22 cellular contexts compared by ENCODE assay signal in genomic region chr6:134058622-134059366, GRCh38. TPM values are rescaled to one million over a fixed set of nuclear protein-coding genes. Genes with fewer than 3 reads are reported as not detected.
DNase-seq lines count a peak whose midpoint lies in the region; ATAC-seq and TF ChIP-seq lines count a peak whose summit lies in the region.
"Had no signal": no experiment of that assay in that cellular context is flagged by ENCODE, and none has a peak within 500 bp of the region (broad histone marks: within the 10 kb centered on the region; RNA-seq: fewer than 3 reads in every experiment).

No MANE protein-coding gene starts in this region.

- H3K36me3 ChIP-seq in MG63 (no peaks in the 10 kb centered on the region), trophoblast cell (ENCODE audit: control insufficient read depth in 1 of 2, insufficient read depth in 2 of 2, low read length in 2 of 2) (no peaks in the 10 kb centered on the region), tibial nerve (no peaks in the 10 kb centered on the region)
- H3K36me3 ChIP-seq: stomach, upper lobe of right lung had no signal

- H3K27me3 ChIP-seq in MG63 (no peaks in the 10 kb centered on the region), trophoblast cell (ENCODE audit: insufficient read depth, low read length) (no peaks in the 10 kb centered on the region), tibial nerve (no peaks in the 10 kb centered on the region)
- H3K27me3 ChIP-seq: stomach, upper lobe of right lung had no signal

- intact Hi-C loops in left cardiac atrium (cut with DNase I), result no loop called here

- no peak overlapping the region for H2AK5ac ChIP-seq in trophoblast cell (ENCODE audit: low read length)

- H3K14ac ChIP-seq in trophoblast cell (ENCODE audit: low read length), result no peak overlapping the region

- H3K27ac ChIP-seq in trophoblast cell (ENCODE audit: low read depth, low read length) (no peak overlapping the region), tibial nerve (no peak overlapping the region)
- H3K27ac ChIP-seq: psoas muscle, upper lobe of right lung had no signal

- H4K91ac ChIP-seq in trophoblast cell (ENCODE audit: low read depth, low read length), result peak overlapping the region; percentile 65

- ATAC-seq in left cardiac atrium (peak; percentile 66 to 85), HG02970 (IDR thresholded peaks at IDR 0.05; ENCODE audit: low FRiP score, unreplicated experiment) (no peak)
- ATAC-seq: upper lobe of right lung had no signal

- TF ChIP-seq POLR2A in tibial nerve (IDR thresholded peaks at IDR 0.05), result no peak

- no CpG with 5 or more reads among the region's 5 CpGs for WGBS in trophoblast cell (ENCODE audit: extremely low coverage, insufficient coverage, insufficient read length)
- 81 to 89% methylated on average over 5 of the region's 5 CpGs for WGBS in tibial nerve, 2 donors

- H3K4ac ChIP-seq in trophoblast cell (ENCODE audit: low read depth, low read length), result no peak overlapping the region

- H3K79me2 ChIP-seq in trophoblast cell (ENCODE audit: control insufficient read depth, insufficient read depth, low read length, poor library complexity), result no peaks in the 10 kb centered on the region

- peak overlapping the region; percentile 39 for H3K18ac ChIP-seq in trophoblast cell (ENCODE audit: low read length)

- H3K4me2 ChIP-seq in trophoblast cell (ENCODE audit: low read length), result no peak overlapping the region

- H3K4me1 ChIP-seq in trophoblast cell (ENCODE audit: control insufficient read depth in 1 of 2, insufficient read depth in 2 of 2, low read length in 2 of 2), result peaks cover 18% of the 10 kb centered on the region in 2 experiments
- H3K4me1 ChIP-seq in tibial nerve, result peaks cover 0 to 7% (median 0%) of the 10 kb centered on the region in 4 donors
- H3K4me1 ChIP-seq: upper lobe of right lung had no signal

- peak overlapping the region; percentile 50 for H4K8ac ChIP-seq in trophoblast cell (ENCODE audit: low read depth, low read length)

- H3K4me3 ChIP-seq in MG63 (no peak overlapping the region), trophoblast cell (ENCODE audit: low read depth, low read length) (no peak overlapping the region), tibial nerve (no peak overlapping the region)
- H3K4me3 ChIP-seq: psoas muscle, stomach, upper lobe of right lung had no signal

- peak overlapping the region; percentile 97 for H2BK12ac ChIP-seq in trophoblast cell (ENCODE audit: low read length)

- no peaks in the 10 kb centered on the region for H3K9me3 ChIP-seq in MG63
- no peaks in the 10 kb centered on the region for H3K9me3 ChIP-seq in trophoblast cell (ENCODE audit: insufficient read depth, low read depth, low read length)
- no peaks in the 10 kb centered on the region for H3K9me3 ChIP-seq in tibial nerve
- H3K9me3 ChIP-seq: psoas muscle, stomach, upper lobe of right lung had no signal

- no peak overlapping the region for H4K12ac ChIP-seq in trophoblast cell (ENCODE audit: low read depth, low read length)

- H3K9ac ChIP-seq in trophoblast cell (ENCODE audit: low read length), result no peak overlapping the region

- no peak overlapping the region for H3K23ac ChIP-seq in trophoblast cell (ENCODE audit: low read length)

- no peak for TF ChIP-seq CTCF in tibial nerve (IDR thresholded peaks at IDR 0.05)

- peak; percentile 23 for DNase-seq in MG63
- DNase-seq in astrocyte of the hippocampus (ENCODE audit: low read depth, low spot score), result peak; percentile 43
- peak; percentile 39 for DNase-seq in left cardiac atrium
- peak in 1 of 2 donors; percentile 43 for DNase-seq in trophoblast cell
- no peak for DNase-seq in tibial nerve (ENCODE audit: low spot score in 2 of 2)
- no peak for DNase-seq in middle frontal gyrus (ENCODE audit: extremely low spot score, low spot score)
- DNase-seq: activated CD4-positive, alpha-beta T cell treated with anti-CD3 and anti-CD28 coated beads for 1 hour; activated T-cell treated with anti-CD3 and anti-CD28 coated beads, Interleukin-2, amount 50 U/mL, for 48 hours; cortex of kidney; DMS79 treated with DMSO at 0.1 percent for 48 hours; kidney; midbrain; NCI-H1048; NCI-H2081; NCI-H524; nephron progenitor cell; psoas muscle; stimulated activated CD4-positive, alpha-beta T cell treated with anti-CD3 and anti-CD28 coated beads, Interleukin-4, amount 100 ng/mL, for 24 hours; stomach; SW 1271; upper lobe of right lung had no signal

- H3K79me1 ChIP-seq in trophoblast cell (ENCODE audit: low read length), result peaks cover 27% of the 10 kb centered on the region

- peak overlapping the region; percentile 82 for H2BK120ac ChIP-seq in trophoblast cell (ENCODE audit: insufficient read depth, low read length, poor library complexity)

- no peak for TF ChIP-seq EP300 in tibial nerve (IDR thresholded peaks at IDR 0.05)

- peak overlapping the region; percentile 78 for H2AFZ ChIP-seq in trophoblast cell (ENCODE audit: insufficient read depth, low read length, poor library complexity)

- H2BK5ac ChIP-seq in trophoblast cell (ENCODE audit: low read depth, low read length, poor library complexity), result peak overlapping the region; percentile 53

RNA-seq across cellular contexts. Expression of gene SLC2A12, which starts 6.4 kb away (rescaled TPM):
- total RNA-seq in MG63 (2014; rRNA removed; shearing (Covaris generic); ENCODE audit: low replicate concordance), result 0.95 and 1.4 TPM in 2 replicates
- 10 to 100 TPM in 1 of 2 donors, 1 to 10 TPM in 1; 5.2 to 11.3 TPM for total RNA-seq in left cardiac atrium
- 17.4 and 17.5 TPM in 2 replicates for polyA plus RNA-seq in trophoblast cell (2013)
- total RNA-seq in tibial nerve, result 1 to 10 TPM in 1 of 4 donors, under 1 TPM in 3; 0.39 to 2.2 (median 0.61) TPM

Comparison
In these comparisons a context has a peak if more than half of its experiments do, and no peak if none do; other contexts are left out.
1. DNase-seq: peak in MG63 (single experiment), astrocyte of the hippocampus (single experiment) and left cardiac atrium (single experiment); none in tibial nerve (0 of 2) and middle frontal gyrus (single experiment).